Comparison of ENCODE assay signal across 21 cellular contexts in the genomic region with DNA sequence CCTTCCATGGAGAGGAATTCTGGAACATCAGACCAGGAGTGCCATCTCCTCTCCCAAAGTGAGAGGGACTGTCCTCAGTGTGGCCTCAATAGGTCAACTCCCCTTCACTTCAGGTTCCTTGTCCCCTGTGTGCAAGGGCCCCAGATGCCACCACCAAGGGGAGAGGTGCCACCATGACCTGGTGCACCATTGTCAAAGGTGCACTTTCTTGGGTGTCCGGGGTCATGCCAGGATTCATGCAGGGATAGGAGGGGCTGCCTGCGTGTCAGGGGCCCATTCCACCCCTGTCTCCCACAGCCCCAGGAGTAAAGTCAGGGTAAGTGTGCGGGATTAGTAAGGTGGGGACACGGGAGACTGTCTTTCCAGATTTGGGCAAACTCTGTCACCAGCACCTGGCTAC. TPM values are rescaled to one million over a fixed set of nuclear protein-coding genes. Genes with fewer than 3 reads are reported as not detected.
DNase-seq lines count a peak whose midpoint lies in the region; ATAC-seq and TF ChIP-seq lines count a peak whose summit lies in the region.
"Had no signal": no experiment of that assay in that cellular context is flagged by ENCODE, and none has a peak within 500 bp of the region (broad histone marks: within the 10 kb centered on the region; RNA-seq: fewer than 3 reads in every experiment).

No MANE protein-coding gene starts in this region.

- H4K91ac ChIP-seq in mesenchymal stem cell (ENCODE audit: low read length), result peak overlapping the region; percentile 99

- no peak overlapping the region for H3K4me3 ChIP-seq in mesenchymal stem cell (ENCODE audit: insufficient read depth in 1 of 2, low read depth in 1 of 2, low read length in 2 of 2)
- H3K4me3 ChIP-seq in gastrocnemius medialis, result no peak overlapping the region
- H3K4me3 ChIP-seq: cardiac muscle cell had no signal

- H3K27me3 ChIP-seq in mesenchymal stem cell (ENCODE audit: control insufficient read depth in 1 of 2, insufficient read depth in 1 of 2, low read length in 2 of 2) (no peaks in the 10 kb centered on the region), gastrocnemius medialis (no peaks in the 10 kb centered on the region)
- H3K27me3 ChIP-seq: cardiac muscle cell had no signal

- H3K9me3 Mint-ChIP-seq in Calu3 (ENCODE audit: low read depth, unreplicated experiment) (no peaks in the 10 kb centered on the region), type B pancreatic cell (no peaks in the 10 kb centered on the region)
- H3K9me3 Mint-ChIP-seq: activated CD8-positive, alpha-beta T cell treated with anti-CD3 and anti-CD28 coated beads for 36 hours; CD4-positive, CD25-positive, alpha-beta regulatory T cell; IgD-negative memory B cell; memory B cell had no signal

- H3K27ac ChIP-seq in VCaP (peak overlapping the region; percentile 91), mesenchymal stem cell (ENCODE audit: low read length, poor library complexity, severe bottlenecking) (no peak overlapping the region), gastrocnemius medialis (peak overlapping the region in 3 of 4 donors; percentile 57 to 75 (median 75))

- H4K8ac ChIP-seq in mesenchymal stem cell (ENCODE audit: low read length), result peak overlapping the region; percentile 80

- H3K4me2 ChIP-seq in mesenchymal stem cell (ENCODE audit: low read length, poor library complexity, severe bottlenecking), result no peak overlapping the region

- peak overlapping the region; percentile 64 to 79 for H3K4ac ChIP-seq in mesenchymal stem cell (ENCODE audit: low read depth in 1 of 2, low read length in 2 of 2)

- peak overlapping the region; percentile 70 for H3K27ac Mint-ChIP-seq in Calu3 (ENCODE audit: unreplicated experiment)
- H3K27ac Mint-ChIP-seq in type B pancreatic cell, result no peak overlapping the region
- H3K27ac Mint-ChIP-seq: activated CD8-positive, alpha-beta T cell treated with anti-CD3 and anti-CD28 coated beads for 36 hours; CD4-positive, CD25-positive, alpha-beta regulatory T cell; memory B cell had no signal

- no peak overlapping the region for H3K23ac ChIP-seq in mesenchymal stem cell (ENCODE audit: low read length in 2 of 2)

- no peak overlapping the region for H3K9ac ChIP-seq in mesenchymal stem cell (ENCODE audit: low read length)

- H2BK15ac ChIP-seq in mesenchymal stem cell (ENCODE audit: low read depth, poor library complexity, severe bottlenecking), result peak overlapping the region; percentile 82

- no peak for TF ChIP-seq CTCF in Calu3 (IDR thresholded peaks at IDR 0.05; ENCODE audit: unreplicated experiment)
- TF ChIP-seq CTCF in VCaP (conservative IDR thresholded peaks at IDR 0.05), result no peak
- TF ChIP-seq CTCF in gastrocnemius medialis (IDR thresholded peaks at IDR 0.05 in 4 of 5, conservative IDR thresholded peaks at IDR 0.05 in 1 of 5), result no peak
- no peak for TF ChIP-seq CTCF in type B pancreatic cell (conservative IDR thresholded peaks at IDR 0.05)

- WGBS in mesenchymal stem cell, result 96% methylated on average over 3 of the region's 4 CpGs

- H3K4me3 Mint-ChIP-seq in Calu3 (ENCODE audit: low read depth, unreplicated experiment) (no peak overlapping the region), type B pancreatic cell (no peak overlapping the region)
- H3K4me3 Mint-ChIP-seq: activated CD8-positive, alpha-beta T cell treated with anti-CD3 and anti-CD28 coated beads for 36 hours; CD4-positive, CD25-positive, alpha-beta regulatory T cell; IgD-negative memory B cell; memory B cell; nephron progenitor cell had no signal

- H3K79me1 ChIP-seq in mesenchymal stem cell (replicated peaks; ENCODE audit: low read length, poor library complexity, severe bottlenecking), result peaks cover 4% of the 10 kb centered on the region

- H3K9me3 ChIP-seq in mesenchymal stem cell (ENCODE audit: control insufficient read depth, low read length), result no peaks in the 10 kb centered on the region
- H3K9me3 ChIP-seq in gastrocnemius medialis, result no peaks in the 10 kb centered on the region

- peaks cover 53% of the 10 kb centered on the region for H3K4me1 Mint-ChIP-seq in Calu3 (ENCODE audit: low read depth, unreplicated experiment)
- peaks cover 41% of the 10 kb centered on the region for H3K4me1 Mint-ChIP-seq in type B pancreatic cell (ENCODE audit: unreplicated experiment)
- H3K4me1 Mint-ChIP-seq: IgD-negative memory B cell, memory B cell had no signal

- H2AFZ ChIP-seq in mesenchymal stem cell (ENCODE audit: low read depth, low read length), result no peak overlapping the region

- H3K36me3 ChIP-seq in mesenchymal stem cell (ENCODE audit: control insufficient read depth in 1 of 2, insufficient read depth in 2 of 2, low read depth in 1 of 2, low read length in 2 of 2) (no peaks in the 10 kb centered on the region), gastrocnemius medialis (no peaks in the 10 kb centered on the region)
- H3K36me3 ChIP-seq: cardiac muscle cell had no signal

- CTCF ChIA-PET in Calu3 (lab: Charles Lee), result no interaction called here

- peak overlapping the region; percentile 65 for H2BK120ac ChIP-seq in mesenchymal stem cell (ENCODE audit: low read depth, low read length)

- peak overlapping the region; percentile 70 to 75 for H2BK12ac ChIP-seq in mesenchymal stem cell (ENCODE audit: low read length in 2 of 2)

- H3K4me1 ChIP-seq in mesenchymal stem cell (ENCODE audit: control insufficient read depth, insufficient read depth, low read depth, low read length) (peaks cover 73% of the 10 kb centered on the region), gastrocnemius medialis (peaks cover 22 to 30% of the 10 kb centered on the region in 2 donors)

- no peak for ATAC-seq in gastrocnemius medialis
- ATAC-seq: activated CD8-positive, alpha-beta T cell treated with anti-CD3 and anti-CD28 coated beads for 36 hours had no signal

- no peak for TF ChIP-seq POLR2A in gastrocnemius medialis (IDR thresholded peaks at IDR 0.05)

- peaks cover 46% of the 10 kb centered on the region for H3K36me3 Mint-ChIP-seq in Calu3 (ENCODE audit: insufficient read depth, unreplicated experiment)
- no peaks in the 10 kb centered on the region for H3K36me3 Mint-ChIP-seq in type B pancreatic cell
- H3K36me3 Mint-ChIP-seq: CD4-positive, CD25-positive, alpha-beta regulatory T cell; IgD-negative memory B cell; memory B cell had no signal

- H3K27me3 Mint-ChIP-seq in Calu3 (ENCODE audit: unreplicated experiment), result no peaks in the 10 kb centered on the region
- H3K27me3 Mint-ChIP-seq in type B pancreatic cell, result no peaks in the 10 kb centered on the region
- H3K27me3 Mint-ChIP-seq: activated CD8-positive, alpha-beta T cell treated with anti-CD3 and anti-CD28 coated beads for 36 hours had no signal

- in situ Hi-C loops in gastrocnemius medialis (cut with MboI; ENCODE audit: low sequenced_read_pairs in 4 of 4), result no loop called here

- intact Hi-C loops in Calu3 (cut with micrococcal nuclease; ENCODE audit: unreplicated experiment), result no loop called here
- intact Hi-C loops in gastrocnemius medialis (cut with DNase I; ENCODE audit: low total_unique reads), result no loop called here

- no TSS peak for BruUV-seq in Calu3 (replicated peaks; lab: Mats Ljungman, UMichigan)

- peak overlapping the region in 1 of 2 experiments; percentile 35 for H3K14ac ChIP-seq in mesenchymal stem cell (ENCODE audit: low read length in 2 of 2)

- peak overlapping the region; percentile 98 for H2AK5ac ChIP-seq in mesenchymal stem cell (ENCODE audit: low read length, severe bottlenecking)

- DNase-seq in Calu3, result no peak
- DNase-seq in mesenchymal stem cell, result no peak
- no peak for DNase-seq in gastrocnemius medialis
- DNase-seq in mesenteric fat pad (ENCODE audit: low spot score), result no peak
- no peak for DNase-seq in DMS 273 (lab: John Stamatoyannopoulos, UW; ENCODE audit: unreplicated experiment)
- DNase-seq in type B pancreatic cell (ENCODE audit: extremely low spot score, unreplicated experiment), result no peak
- no peak for DNase-seq in NCI-H1105 treated with DMSO at 0.1 percent for 48 hours (lab: John Stamatoyannopoulos, UW)
- DNase-seq: activated CD8-positive, alpha-beta T cell treated with anti-CD3 and anti-CD28 coated beads for 36 hours; activated gamma-delta T cell treated with Interleukin-2 at 50 U/mL for 16 hours; CD4-positive, CD25-positive, alpha-beta regulatory T cell; foreskin fibroblast; kidney; NCI-H2227 treated with DMSO at 0.1 percent for 48 hours; NCI-H82; nephron progenitor cell; stimulated activated CD8-positive, alpha-beta memory T cell treated with anti-CD3 and anti-CD28 coated beads, Interleukin-4, amount 100 ng/mL, for 48 hours; T1000 had no signal

- no peak overlapping the region for H2BK5ac ChIP-seq in mesenchymal stem cell (ENCODE audit: low read depth, low read length, poor library complexity, severe bottlenecking)

- H3K18ac ChIP-seq in mesenchymal stem cell (ENCODE audit: low read depth in 1 of 2, low read length in 2 of 2), result peak overlapping the region; percentile 77 to 93

RNA-seq across cellular contexts. Expression of gene EPHA2, which starts 21.4 kb away (rescaled TPM):
- total RNA-seq in Calu3 (2022) (130 and 161 TPM in 2 replicates), gastrocnemius medialis (1 to 10 TPM; 1.2 to 6.4 (median 2.9) TPM), mesenteric fat pad (17.6 TPM), type B pancreatic cell (ENCODE audit: low replicate concordance) (40.3 and 77.9 TPM in 2 replicates)
- 31.9 TPM for polyA plus RNA-seq in mesenchymal stem cell (2013, experiment 1 of 2)
- polyA plus RNA-seq in mesenchymal stem cell (2013, experiment 2 of 2), result 31.0 TPM
- total RNA-seq: activated CD8-positive, alpha-beta T cell treated with anti-CD3 and anti-CD28 coated beads for 36 hours; CD4-positive, CD25-positive, alpha-beta regulatory T cell had no signal
- polyA plus RNA-seq: CD4-positive, CD25-positive, alpha-beta regulatory T cell; IgD-negative memory B cell had no signal

RNA-seq across cellular contexts. Expression of gene ARHGEF19, which starts 35.1 kb away (rescaled TPM):
- total RNA-seq in Calu3 (2022), result 16.6 and 17.2 TPM in 2 replicates
- 4.5 TPM for polyA plus RNA-seq in mesenchymal stem cell (2013, experiment 1 of 2)
- 4.5 TPM for polyA plus RNA-seq in mesenchymal stem cell (2013, experiment 2 of 2)
- 1 to 10 TPM in 3 of 4 donors, under 1 TPM in 1; 0.68 to 3.0 (median 2.3) TPM for total RNA-seq in gastrocnemius medialis
- total RNA-seq in mesenteric fat pad, result 6.7 TPM
- 20.2 and 29.5 TPM in 2 replicates for total RNA-seq in type B pancreatic cell (ENCODE audit: low replicate concordance)

RNA-seq across cellular contexts. Expression of gene CPLANE2, which starts 59.7 kb away (rescaled TPM):
- 4.2 and 7.4 TPM in 2 replicates for total RNA-seq in Calu3 (2022)
- 3.3 TPM for polyA plus RNA-seq in mesenchymal stem cell (2013, experiment 1 of 2)
- polyA plus RNA-seq in mesenchymal stem cell (2013, experiment 2 of 2), result 2.7 TPM
- 1 to 10 TPM in 3 of 4 donors, under 1 TPM in 1; 0.46 to 6.3 (median 3.1) TPM for total RNA-seq in gastrocnemius medialis
- total RNA-seq in mesenteric fat pad, result 1.9 TPM
- total RNA-seq in type B pancreatic cell (ENCODE audit: low replicate concordance), result 11.1 and 12.9 TPM in 2 replicates
